1 cellular context compared by ENCODE assay signal in genomic region chr9:33388110-33388994, GRCh38.
TF ChIP-seq lines count a peak whose summit lies in the region.

No MANE protein-coding gene starts in this region.

TF ChIP-seq in GM23338, 12 proteins besides CTCF, POLR2A, EP300 and RAD21 (continued from another document):
- TF ChIP-seq ETS1 (IDR thresholded peaks at IDR 0.05) (no peak), REST (IDR thresholded peaks at IDR 0.05; ENCODE audit: unreplicated experiment) (no peak), EZH2phosphoT487 (IDR thresholded peaks at IDR 0.05; ENCODE audit: unreplicated experiment) (no peak), ZNF331 (CRISPR knock-in tag; IDR thresholded peaks at IDR 0.05; ENCODE audit: low read depth) (no peak), ZNF114 (CRISPR knock-in tag; IDR thresholded peaks at IDR 0.05) (no peak), POLR2AphosphoS5 (IDR thresholded peaks at IDR 0.05; ENCODE audit: low read depth) (no peak), EZH2 (IDR thresholded peaks at IDR 0.05; ENCODE audit: low read depth, unreplicated experiment) (no peak), STAT1 (IDR thresholded peaks at IDR 0.05; ENCODE audit: unreplicated experiment) (no peak), CREB1 (CRISPR knock-in tag; IDR thresholded peaks at IDR 0.05; ENCODE audit: low read depth) (no peak)
TF ChIP-seq in GM23338: peak in this region for 0.
